Comparison of ENCODE assay signal across 8 cellular contexts in genomic region chr11:131668867-131669780, GRCh38.
DNase-seq lines count a peak whose midpoint lies in the region; ATAC-seq and TF ChIP-seq lines count a peak whose summit lies in the region.

No MANE protein-coding gene starts in this region.

- H3K4me1 ChIP-seq in OCI-LY3 (ENCODE audit: low read length) (no peaks in the 10 kb centered on the region), adrenal gland (replicated peaks in 1 of 2) (no peaks in the 10 kb centered on the region), suprapubic skin (peaks cover under 1% of the 10 kb centered on the region)

- H3K9me3 ChIP-seq in OCI-LY3 (ENCODE audit: insufficient read depth, low read length) (no peaks in the 10 kb centered on the region), adrenal gland (replicated peaks in 1 of 3) (no peaks in the 10 kb centered on the region), suprapubic skin (no peaks in the 10 kb centered on the region)

- no peak overlapping the region for H3K4me3 ChIP-seq in OCI-LY3 (ENCODE audit: low read length)
- no peak overlapping the region for H3K4me3 ChIP-seq in adrenal gland
- no peak overlapping the region for H3K4me3 ChIP-seq in suprapubic skin

- DNase-seq in AG20443 (ENCODE audit: low spot score) (peak; percentile 73), adrenal gland (peak in 3 of 7 donors; percentile 27 to 41 (median 31)), suprapubic skin (ENCODE audit: low spot score in 2 of 2) (peak; percentile 52 to 79), NCI-H345 (lab: John Stamatoyannopoulos, UW) (no peak)

- no peaks in the 10 kb centered on the region for H3K79me2 ChIP-seq in OCI-LY3 (ENCODE audit: low read length)

- peaks cover 24% of the 10 kb centered on the region; the same call in 1 of the 2 replicates for H4K20me1 ChIP-seq in OCI-LY3 (ENCODE audit: insufficient read depth, low read length)

- intact Hi-C loops in adrenal gland (cut with DNase I), result no loop called here

- H3K9ac ChIP-seq in OCI-LY3 (ENCODE audit: low read length), result no peak overlapping the region

- no peak for TF ChIP-seq EP300 in suprapubic skin (IDR thresholded peaks at IDR 0.05)

- peaks cover 68% of the 10 kb centered on the region for H3K27me3 ChIP-seq in OCI-LY3 (ENCODE audit: low read depth, low read length)
- no peaks in the 10 kb centered on the region for H3K27me3 ChIP-seq in adrenal gland
- H3K27me3 ChIP-seq in layer of hippocampus (ENCODE audit: control insufficient read depth, insufficient read depth, low read length), result no peaks in the 10 kb centered on the region
- peaks cover 5% of the 10 kb centered on the region for H3K27me3 ChIP-seq in suprapubic skin

- H3K27ac ChIP-seq in OCI-LY3 (ENCODE audit: low read length) (no peak overlapping the region), adrenal gland (no peak overlapping the region), layer of hippocampus (ENCODE audit: low read depth, low read length) (peak overlapping the region; percentile 31), suprapubic skin (no peak overlapping the region)

- TF ChIP-seq CTCF in OCI-LY3 (IDR thresholded peaks at IDR 0.05; ENCODE audit: low read depth, low read length) (peak; percentile 81), adrenal gland (IDR thresholded peaks at IDR 0.05) (peak in 5 of 6 experiments; percentile 11 to 54 (median 24)), suprapubic skin (IDR thresholded peaks at IDR 0.05) (peak in 1 of 2 donors; percentile 72)

- H2AFZ ChIP-seq in OCI-LY3 (ENCODE audit: low read depth, low read length), result no peak overlapping the region

- 59 to 69% (median 63%) methylated on average over 11 of the region's 11 CpGs for WGBS in adrenal gland, 4 donors
- 35% methylated on average over 11 of the region's 11 CpGs for WGBS in suprapubic skin

- no peak overlapping the region for H3K4me2 ChIP-seq in OCI-LY3 (ENCODE audit: low read length)

- peak; percentile 63 for ATAC-seq in GM18499 (IDR thresholded peaks at IDR 0.05; ENCODE audit: insufficient read depth, unreplicated experiment)
- ATAC-seq in HG02885 (IDR thresholded peaks at IDR 0.05; ENCODE audit: poor library complexity, unreplicated experiment), result peak; percentile 85

- no peaks in the 10 kb centered on the region for H3K36me3 ChIP-seq in OCI-LY3 (replicated peaks; ENCODE audit: low read depth, low read length)
- H3K36me3 ChIP-seq in adrenal gland (replicated peaks in 1 of 2), result no peaks in the 10 kb centered on the region
- no peaks in the 10 kb centered on the region for H3K36me3 ChIP-seq in suprapubic skin

- TF ChIP-seq POLR2A in adrenal gland (IDR thresholded peaks at IDR 0.05), result no peak
- no peak for TF ChIP-seq POLR2A in suprapubic skin (IDR thresholded peaks at IDR 0.05)
